ENCODE assay signal across 6 cellular contexts in the genomic region with DNA sequence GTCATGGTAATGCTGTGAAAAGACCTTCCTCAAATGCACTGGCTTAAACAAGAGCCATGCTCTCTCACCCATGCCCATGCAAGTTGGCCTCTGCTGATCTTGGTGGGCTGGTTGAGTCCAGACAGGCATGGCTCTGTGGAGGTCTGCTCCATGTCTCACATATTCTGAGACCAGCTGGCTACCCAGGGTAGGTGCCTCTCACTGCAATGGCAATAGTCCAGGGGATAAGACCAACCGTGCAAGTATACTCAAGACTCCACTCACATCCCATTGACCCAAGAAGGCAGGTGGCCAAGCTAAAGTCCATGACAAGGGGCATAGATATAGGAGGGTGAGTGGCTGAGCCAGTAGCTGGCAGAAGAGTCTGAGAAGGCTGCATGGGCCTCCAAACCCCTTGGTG. TPM values are rescaled to one million over a fixed set of nuclear protein-coding genes. Genes with fewer than 3 reads are reported as not detected.
"Had no signal": no experiment of that assay in that cellular context is flagged by ENCODE, and none has a peak within 500 bp of the region (broad histone marks: within the 10 kb centered on the region; RNA-seq: fewer than 3 reads in every experiment).

No MANE protein-coding gene starts in this region.

- H3K4me3 Mint-ChIP-seq: GM23338, H9 had no signal

- ATAC-seq: GM23338, K562 had no signal

- H3K27ac Mint-ChIP-seq: GM23338, H9 had no signal

- DNase-seq: H9, HCEC 1CT, IMR-90 had no signal

RNA-seq across cellular contexts. Expression of a gene that starts 14.2 kb away (rescaled TPM):
- total RNA-seq: HT-29, K562 had no signal
